In the genomic region with DNA sequence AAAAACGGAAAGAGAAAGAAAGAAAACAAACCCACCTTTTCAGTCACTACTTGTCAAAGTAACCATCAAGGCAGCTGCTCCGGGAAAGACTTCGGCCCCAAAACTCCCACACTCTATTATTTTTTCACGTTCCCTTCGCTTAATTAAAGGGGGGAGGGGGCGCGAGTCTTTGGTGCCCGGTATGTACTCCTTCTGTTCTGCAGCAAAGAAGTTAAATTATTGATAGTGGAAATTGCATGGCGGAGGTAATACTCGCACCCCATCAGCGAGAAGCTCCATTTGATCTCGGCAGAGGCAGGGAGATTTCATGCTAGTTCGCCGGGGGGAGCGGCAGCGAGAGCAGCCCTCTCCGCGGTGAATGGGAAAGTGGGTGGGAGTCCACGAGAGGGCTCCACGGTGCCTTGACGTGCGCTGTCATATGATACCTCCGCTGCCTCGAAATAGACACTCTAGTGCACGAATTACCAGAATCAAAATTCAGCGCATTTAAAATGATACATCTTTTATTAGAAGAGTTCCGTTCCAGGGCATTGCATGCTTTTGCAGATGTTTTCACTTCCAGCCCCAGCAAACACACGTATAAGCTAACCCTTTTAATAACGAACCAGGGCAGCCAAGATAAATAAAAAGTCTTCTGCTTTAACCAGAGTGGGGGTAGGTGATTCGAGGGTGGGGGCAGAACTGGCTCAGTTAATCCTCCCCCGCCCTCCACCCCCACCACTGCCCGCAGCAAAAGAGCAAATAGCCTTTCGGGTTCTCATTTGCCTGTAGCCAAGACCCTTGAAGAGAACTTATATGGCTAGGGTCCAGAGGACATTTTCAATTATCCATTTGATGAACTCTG, we compare ENCODE assay signal across 8 cellular contexts. TPM values are rescaled to one million over a fixed set of nuclear protein-coding genes. Genes with fewer than 3 reads are reported as not detected.
DNase-seq lines count a peak whose midpoint lies in the region; ATAC-seq and TF ChIP-seq lines count a peak whose summit lies in the region.

No MANE protein-coding gene starts in this region.

- CTCF ChIA-PET in WTC11 (lab: Charles Lee), result interaction anchor here (0.8 to 5.6 kb wide), 9 partner anchors 9 to 1462 kb away, joined by 3 to 184 read pairs (median 4); no protein-coding TSS in a partner anchor

- no peaks in the 10 kb centered on the region for H3K9me3 Mint-ChIP-seq in activated naive CD4-positive, alpha-beta T cell treated with anti-CD3 and anti-CD28 coated beads, Interleukin-2, amount 50 U/mL, for 24 hours
- H3K9me3 Mint-ChIP-seq in WTC11 (no peaks in the 10 kb centered on the region), progenitor cell of endocrine pancreas (ENCODE audit: low read depth) (no peaks in the 10 kb centered on the region)

- POLR2A ChIA-PET in WTC11 (lab: Charles Lee), result interaction anchor here (2.0 to 3.5 kb wide), 2 partner anchors 18 to 21 kb away, joined by 9 to 48 read pairs; no protein-coding TSS in a partner anchor

- intact Hi-C loops in head of caudate nucleus (cut with DNase I), result no loop called here

- no peak for DNase-seq in activated naive CD4-positive, alpha-beta T cell (lab: John Stamatoyannopoulos, UW)
- DNase-seq in HT-29 (ENCODE audit: low spot score) (peak; percentile 45), WTC11 (ENCODE audit: low spot score) (no peak), head of caudate nucleus (peak in 32 of 42 donors; percentile 15 to 69 (median 40)), progenitor cell of endocrine pancreas (ENCODE audit: low spot score, unreplicated experiment) (no peak), NCI-H2029 treated with DMSO at 0.1 percent for 48 hours (lab: John Stamatoyannopoulos, UW) (no peak)
- no peak for DNase-seq in NK-92 treated with Interleukin-12 subunit alpha and Interleukin-12 subunit beta, amount 100 ng/mL, for 24 hours (lab: John Stamatoyannopoulos, UW)

- peaks cover 30% of the 10 kb centered on the region for H3K4me1 Mint-ChIP-seq in activated naive CD4-positive, alpha-beta T cell treated with anti-CD3 and anti-CD28 coated beads, Interleukin-2, amount 50 U/mL, for 24 hours
- H3K4me1 Mint-ChIP-seq in WTC11, result peaks cover 50% of the 10 kb centered on the region
- H3K4me1 Mint-ChIP-seq in progenitor cell of endocrine pancreas (ENCODE audit: low read depth), result peaks cover 25% of the 10 kb centered on the region

- H3K27ac Mint-ChIP-seq in activated naive CD4-positive, alpha-beta T cell treated with anti-CD3 and anti-CD28 coated beads, Interleukin-2, amount 50 U/mL, for 24 hours, result no peak overlapping the region
- no peak overlapping the region for H3K27ac Mint-ChIP-seq in WTC11
- peak overlapping the region; percentile 88 for H3K27ac Mint-ChIP-seq in progenitor cell of endocrine pancreas

- no peaks in the 10 kb centered on the region for H3K36me3 Mint-ChIP-seq in activated naive CD4-positive, alpha-beta T cell treated with anti-CD3 and anti-CD28 coated beads, Interleukin-2, amount 50 U/mL, for 24 hours
- H3K36me3 Mint-ChIP-seq in WTC11 (no peaks in the 10 kb centered on the region), progenitor cell of endocrine pancreas (ENCODE audit: insufficient read depth) (no peaks in the 10 kb centered on the region)

- no peak for ATAC-seq in WTC11

- H3K4me3 Mint-ChIP-seq in activated naive CD4-positive, alpha-beta T cell treated with anti-CD3 and anti-CD28 coated beads, Interleukin-2, amount 50 U/mL, for 24 hours, result peak overlapping the region; percentile 85
- peak overlapping the region; percentile 87 for H3K4me3 Mint-ChIP-seq in WTC11
- H3K4me3 Mint-ChIP-seq in progenitor cell of endocrine pancreas (ENCODE audit: low read depth), result peak overlapping the region; percentile 79

- peaks cover 55% of the 10 kb centered on the region for H3K27me3 Mint-ChIP-seq in activated naive CD4-positive, alpha-beta T cell treated with anti-CD3 and anti-CD28 coated beads, Interleukin-2, amount 50 U/mL, for 24 hours
- H3K27me3 Mint-ChIP-seq in WTC11 (ENCODE audit: low read depth) (peaks cover 34% of the 10 kb centered on the region), progenitor cell of endocrine pancreas (peaks cover 37% of the 10 kb centered on the region)

- TF ChIP-seq CTCF in WTC11 (IDR thresholded peaks at IDR 0.05), result no peak
- peak; percentile 35 for TF ChIP-seq CTCF in progenitor cell of endocrine pancreas (IDR thresholded peaks at IDR 0.05; ENCODE audit: unreplicated experiment)

TF ChIP-seq in WTC11, 78 proteins besides CTCF, POLR2A, EP300 and RAD21:
- TF ChIP-seq NFATC4 (CRISPR knock-in tag; IDR thresholded peaks at IDR 0.05) (no peak), ZNF423 (CRISPR knock-in tag; IDR thresholded peaks at IDR 0.05) (no peak), MLX (CRISPR knock-in tag; IDR thresholded peaks at IDR 0.05) (no peak), SP1 (CRISPR knock-in tag; conservative IDR thresholded peaks at IDR 0.05) (no peak), FOXJ3 (CRISPR knock-in tag; IDR thresholded peaks at IDR 0.05; ENCODE audit: borderline replicate concordance) (no peak), TEAD4 (CRISPR knock-in tag; IDR thresholded peaks at IDR 0.05) (no peak), OVOL2 (CRISPR knock-in tag; IDR thresholded peaks at IDR 0.05; ENCODE audit: borderline replicate concordance) (no peak), ZNF416 (CRISPR knock-in tag; IDR thresholded peaks at IDR 0.05) (no peak), HMGA2 (CRISPR knock-in tag; IDR thresholded peaks at IDR 0.05) (no peak)
- TF ChIP-seq, protein P1, sequence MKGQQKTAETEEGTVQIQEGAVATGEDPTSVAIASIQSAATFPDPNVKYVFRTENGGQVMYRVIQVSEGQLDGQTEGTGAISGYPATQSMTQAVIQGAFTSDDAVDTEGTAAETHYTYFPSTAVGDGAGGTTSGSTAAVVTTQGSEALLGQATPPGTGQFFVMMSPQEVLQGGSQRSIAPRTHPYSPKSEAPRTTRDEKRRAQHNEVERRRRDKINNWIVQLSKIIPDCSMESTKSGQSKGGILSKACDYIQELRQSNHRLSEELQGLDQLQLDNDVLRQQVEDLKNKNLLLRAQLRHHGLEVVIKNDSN (CRISPR knock-in tag; IDR thresholded peaks at IDR 0.05), result no peak

RNA-seq across cellular contexts. Expression of gene BDNF, which starts 1.2 kb away (rescaled TPM):
- total RNA-seq in HT-29 (2014; rRNA removed; shearing (Covaris generic)), result 0.37 and 0.53 TPM in 2 replicates
- total RNA-seq in WTC11 (2021), result 4.6 to 5.0 TPM (median 4.8 TPM) in 3 replicates
- total RNA-seq in progenitor cell of endocrine pancreas, result 2.7 and 3.5 TPM in 2 replicates

Comparison
In these comparisons a context has a peak if more than half of its experiments do, and no peak if none do; other contexts are left out.
1. DNase-seq: peak in HT-29 (single experiment) and head of caudate nucleus (32 of 42); none in activated naive CD4-positive, alpha-beta T cell (0 of 4), WTC11 (single experiment), progenitor cell of endocrine pancreas (single experiment), NK-92 treated with Interleukin-12 subunit alpha and Interleukin-12 subunit beta, amount 100 ng/mL, for 24 hours (single experiment) and NCI-H2029 treated with DMSO at 0.1 percent for 48 hours (single experiment).
2. Peak in every context shown above with its lines, with median percentiles within 50 percentile points of each other: H3K4me3 Mint-ChIP-seq.